In genomic region chr2:239548491-239548890, GRCh38 we compare ENCODE assay signal across 11 cellular contexts.
DNase-seq lines count a peak whose midpoint lies in the region; ATAC-seq and TF ChIP-seq lines count a peak whose summit lies in the region.
"Had no signal": no experiment of that assay in that cellular context is flagged by ENCODE, and none has a peak within 500 bp of the region (broad histone marks: within the 10 kb centered on the region; RNA-seq: fewer than 3 reads in every experiment).

No MANE protein-coding gene starts in this region.

- no peak overlapping the region for H3K9ac ChIP-seq in BLaER1

- H3K27me3 ChIP-seq in BLaER1 (no peaks in the 10 kb centered on the region), BE2C (peaks cover 8% of the 10 kb centered on the region), adrenal gland (no peaks in the 10 kb centered on the region)
- H3K27me3 ChIP-seq: esophagus muscularis mucosa, thyroid gland had no signal

- H3K27ac Mint-ChIP-seq in activated naive CD8-positive, alpha-beta T cell treated with anti-CD3 and anti-CD28 coated beads for 36 hours, result peak overlapping the region; percentile 58

- H3K27me3 Mint-ChIP-seq in activated naive CD8-positive, alpha-beta T cell treated with anti-CD3 and anti-CD28 coated beads for 36 hours, result peaks cover 26% of the 10 kb centered on the region

- 75 to 97% (median 77%) methylated on average over 9 to 11 of the region's 11 CpGs for WGBS in adrenal gland, 4 donors

- H3K4me1 Mint-ChIP-seq in activated naive CD8-positive, alpha-beta T cell treated with anti-CD3 and anti-CD28 coated beads for 36 hours, result peaks cover 51% of the 10 kb centered on the region

- peak; percentile 48 to 49 for DNase-seq in activated CD4-positive, alpha-beta T cell treated with anti-CD3 and anti-CD28 coated beads, Interleukin-2, amount 50 U/mL, for 4 hours
- peak; percentile 81 for DNase-seq in activated naive CD8-positive, alpha-beta T cell treated with anti-CD3 and anti-CD28 coated beads for 36 hours
- DNase-seq in stimulated activated CD4-positive, alpha-beta T cell treated with anti-CD3 and anti-CD28 coated beads, Interleukin-2, amount 100 ng/mL, for 24 hours, result peak; percentile 71 to 75
- DNase-seq in BE2C, result no peak
- no peak for DNase-seq in NCI-H187 (lab: John Stamatoyannopoulos, UW)
- DNase-seq in adrenal gland, result no peak
- DNase-seq: SIG-M5, thyroid gland had no signal

- H3K4me1 ChIP-seq in BLaER1, result peaks cover 57% of the 10 kb centered on the region
- no peaks in the 10 kb centered on the region for H3K4me1 ChIP-seq in BE2C
- H3K4me1 ChIP-seq in adrenal gland (replicated peaks in 1 of 2), result no peaks in the 10 kb centered on the region
- H3K4me1 ChIP-seq: thyroid gland had no signal

- TF ChIP-seq CTCF in BE2C (IDR thresholded peaks at IDR 0.05; ENCODE audit: low read depth, low read length), result no peak
- TF ChIP-seq CTCF in adrenal gland (IDR thresholded peaks at IDR 0.05), result no peak

- peaks cover 10% of the 10 kb centered on the region for H3K36me3 Mint-ChIP-seq in activated naive CD8-positive, alpha-beta T cell treated with anti-CD3 and anti-CD28 coated beads for 36 hours

- no peaks in the 10 kb centered on the region for H3K36me3 ChIP-seq in BLaER1
- H3K36me3 ChIP-seq in BE2C, result no peaks in the 10 kb centered on the region
- H3K36me3 ChIP-seq in adrenal gland (replicated peaks in 1 of 2), result no peaks in the 10 kb centered on the region
- H3K36me3 ChIP-seq: esophagus muscularis mucosa, thyroid gland had no signal

- H3K9me3 ChIP-seq in BLaER1, result peaks cover 6% of the 10 kb centered on the region; the same call in 1 of the 2 replicates
- H3K9me3 ChIP-seq in BE2C, result no peaks in the 10 kb centered on the region
- H3K9me3 ChIP-seq in adrenal gland (replicated peaks in 1 of 3), result no peaks in the 10 kb centered on the region
- H3K9me3 ChIP-seq: esophagus muscularis mucosa, thyroid gland had no signal

- TF ChIP-seq POLR2A in adrenal gland (IDR thresholded peaks at IDR 0.05), result no peak

- intact Hi-C loops in adrenal gland (cut with DNase I), result no loop called here

- H3K4me3 Mint-ChIP-seq in activated naive CD8-positive, alpha-beta T cell treated with anti-CD3 and anti-CD28 coated beads for 36 hours, result no peak overlapping the region

- ATAC-seq in HG03521 (IDR thresholded peaks at IDR 0.05; ENCODE audit: unreplicated experiment), result no peak

- peak overlapping the region; percentile 57; the same call in 1 of the 2 replicates for H3K4me2 ChIP-seq in BLaER1

- H4K20me1 ChIP-seq in BLaER1, result no peaks in the 10 kb centered on the region

- H3K4me3 ChIP-seq in BLaER1 (no peak overlapping the region), BE2C (ENCODE audit: low read depth, low read length) (no peak overlapping the region), adrenal gland (no peak overlapping the region)
- H3K4me3 ChIP-seq: esophagus muscularis mucosa, thyroid gland had no signal

- H3K9me3 Mint-ChIP-seq in activated naive CD8-positive, alpha-beta T cell treated with anti-CD3 and anti-CD28 coated beads for 36 hours, result peaks cover 14% of the 10 kb centered on the region

- no peak overlapping the region for H3K27ac ChIP-seq in BLaER1
- H3K27ac ChIP-seq in adrenal gland, result no peak overlapping the region
- H3K27ac ChIP-seq: esophagus muscularis mucosa, thyroid gland had no signal

Comparison
In these comparisons a context has a peak if more than half of its experiments do, and no peak if none do; other contexts are left out.
1. DNase-seq: peak in activated CD4-positive, alpha-beta T cell treated with anti-CD3 and anti-CD28 coated beads, Interleukin-2, amount 50 U/mL, for 4 hours (2 of 2), activated naive CD8-positive, alpha-beta T cell treated with anti-CD3 and anti-CD28 coated beads for 36 hours (single experiment) and stimulated activated CD4-positive, alpha-beta T cell treated with anti-CD3 and anti-CD28 coated beads, Interleukin-2, amount 100 ng/mL, for 24 hours (2 of 2); none in BE2C (single experiment), NCI-H187 (0 of 2) and adrenal gland (0 of 7).